In genomic region chr9:87446527-87446926, GRCh38 we compare ENCODE assay signal across 16 cellular contexts. TPM values are rescaled to one million over a fixed set of nuclear protein-coding genes. Genes with fewer than 3 reads are reported as not detected.
A peak's percentile ranks its signal among the peaks of the same experiment; 100 is the strongest.
DNase-seq lines count a peak whose midpoint lies in the region; ATAC-seq, FAIRE-seq and TF ChIP-seq lines count a peak whose summit lies in the region.
"Had no signal": no experiment of that assay in that cellular context is flagged by ENCODE, and none has a peak within 500 bp of the region (broad histone marks: within the 10 kb centered on the region; RNA-seq: fewer than 3 reads in every experiment).

No MANE protein-coding gene starts in this region.

- CTCF ChIA-PET in HepG2 (lab: Yijun Ruan, JAX; ENCODE audit: low intra/inter-chr PET ratio, low total read pairs) = no interaction called here
- CTCF ChIA-PET in K562 (lab: Yijun Ruan, JAX; ENCODE audit: low intra/inter-chr PET ratio) = no interaction called here

- H3K18ac ChIP-seq in mesenchymal stem cell (ENCODE audit: low read depth in 1 of 2, low read length in 2 of 2) (no peak overlapping the region), neuronal stem cell (ENCODE audit: low read length) (peak overlapping the region; percentile 5)

- peaks cover 3% of the 10 kb centered on the region for H3K27me3 Mint-ChIP-seq in activated naive CD8-positive, alpha-beta T cell treated with anti-CD3 and anti-CD28 coated beads, Interleukin-2, amount 50 U/mL, for 24 hours
- H3K27me3 Mint-ChIP-seq: CD4-positive, CD25-positive, alpha-beta regulatory T cell had no signal

- H3K79me2 ChIP-seq in HepG2 (ENCODE audit: insufficient read depth, low read length) (no peaks in the 10 kb centered on the region), K562 (ENCODE audit: control insufficient read depth, insufficient read depth, low read length) (no peaks in the 10 kb centered on the region)

- intact Hi-C loops in HepG2 (cut with micrococcal nuclease; ENCODE audit: unreplicated experiment) = no loop called here
- intact Hi-C loops in right lobe of liver (cut with DNase I) = no loop called here
- intact Hi-C loops in K562 (cut with micrococcal nuclease) = no loop called here
- intact Hi-C loops in upper lobe of right lung (cut with DNase I) = no loop called here

- H4K91ac ChIP-seq in mesenchymal stem cell (ENCODE audit: low read length) (no peak overlapping the region), neuronal stem cell (ENCODE audit: low read depth, low read length, poor library complexity) (no peak overlapping the region)

- no peak overlapping the region for H3K27ac ChIP-seq in HepG2 (ENCODE audit: extremely low read length, insufficient read depth, low read length)
- no peak overlapping the region for H3K27ac ChIP-seq in right lobe of liver
- H3K27ac ChIP-seq in K562 (ENCODE audit: extremely low read depth, low read depth, low read length) = no peak overlapping the region
- no peak overlapping the region for H3K27ac ChIP-seq in mesenchymal stem cell (ENCODE audit: low read length, poor library complexity, severe bottlenecking)
- no peak overlapping the region for H3K27ac ChIP-seq in neuronal stem cell (replicated peaks; ENCODE audit: low read length)
- H3K27ac ChIP-seq in upper lobe of right lung = no peak overlapping the region
- H3K27ac ChIP-seq: BLaER1 treated with 17β-estradiol and CSF1 and Interleukin-3, amounts not matched to agents 10 nM and 100 nM had no signal

- no peak for ATAC-seq in HepG2
- ATAC-seq in right lobe of liver = no peak
- no peak for ATAC-seq in K562
- ATAC-seq in activated naive CD8-positive, alpha-beta T cell treated with anti-CD3 and anti-CD28 coated beads, Interleukin-2, amount 50 U/mL, for 24 hours = no peak
- no peak for ATAC-seq in upper lobe of right lung

- H3K9me1 ChIP-seq in K562 (ENCODE audit: control insufficient read depth, insufficient read depth, low read length) = peaks cover 2% of the 10 kb centered on the region

- BruUV-seq in HepG2 (replicated peaks; lab: Mats Ljungman, UMichigan) = no TSS peak
- no TSS peak for BruUV-seq in K562 (replicated peaks; lab: Mats Ljungman, UMichigan)

- FAIRE-seq in HepG2 (lab: Jason Lieb, UNC) (no peak), K562 (lab: Jason Lieb, UNC) (no peak)
- FAIRE-seq: GM18507, H54 had no signal

- no peak overlapping the region for H3K14ac ChIP-seq in mesenchymal stem cell (ENCODE audit: low read length in 2 of 2)
- H3K14ac ChIP-seq in neuronal stem cell (ENCODE audit: low read length) = no peak overlapping the region

- H3K9me3 ChIP-seq in HepG2 (ENCODE audit: low read length) = no peaks in the 10 kb centered on the region
- H3K9me3 ChIP-seq in right lobe of liver = no peaks in the 10 kb centered on the region
- no peaks in the 10 kb centered on the region; the same call in 1 of the 2 replicates for H3K9me3 ChIP-seq in K562 (replicated peaks; ENCODE audit: control insufficient read depth, insufficient read depth, low read depth, low read length)
- no peaks in the 10 kb centered on the region for H3K9me3 ChIP-seq in mesenchymal stem cell (ENCODE audit: control insufficient read depth, low read length)
- no peaks in the 10 kb centered on the region for H3K9me3 ChIP-seq in neuronal stem cell (replicated peaks in 1 of 2; ENCODE audit: control insufficient read depth in 2 of 2, insufficient read depth in 1 of 2, low read depth in 1 of 2, low read length in 2 of 2)
- H3K9me3 ChIP-seq in upper lobe of right lung = no peaks in the 10 kb centered on the region

- H3K4me1 Mint-ChIP-seq in activated naive CD8-positive, alpha-beta T cell treated with anti-CD3 and anti-CD28 coated beads, Interleukin-2, amount 50 U/mL, for 24 hours = peaks cover 2% of the 10 kb centered on the region

- H3K4ac ChIP-seq in mesenchymal stem cell (ENCODE audit: low read depth in 1 of 2, low read length in 2 of 2) (no peak overlapping the region), neuronal stem cell (ENCODE audit: low read length) (no peak overlapping the region)

- no peak for TF ChIP-seq POLR2A in HepG2 (IDR thresholded peaks at IDR 0.05; ENCODE audit: insufficient read depth in 1 of 2, low read depth in 2 of 2, low read length in 2 of 2)
- TF ChIP-seq POLR2A in right lobe of liver (IDR thresholded peaks at IDR 0.05) = no peak
- no peak for TF ChIP-seq POLR2A in K562 (conservative IDR thresholded peaks at IDR 0.05)

- in situ Hi-C loops in HepG2 (cut with HindIII; ENCODE audit: extremely low pct_ligation_motif_present, low pct_unique_long_range_greater_than_20kb) (no loop called here), K562 (cut with MboI) (no loop called here)

- no peaks in the 10 kb centered on the region for H3K79me1 ChIP-seq in mesenchymal stem cell (replicated peaks; ENCODE audit: low read length, poor library complexity, severe bottlenecking)
- no peaks in the 10 kb centered on the region for H3K79me1 ChIP-seq in neuronal stem cell (ENCODE audit: low read depth, low read length)

- 0 out of 5 replicates have a peak, but pooled peaks cover 0 to under 1% of the 10 kb centered on the region in 2 experiments for H3K27me3 ChIP-seq in HepG2 (ENCODE audit: control insufficient read depth in 1 of 2, insufficient read depth in 2 of 2, low read length in 2 of 2)
- H3K27me3 ChIP-seq in right lobe of liver = no peaks in the 10 kb centered on the region
- no peaks in the 10 kb centered on the region for H3K27me3 ChIP-seq in K562 (ENCODE audit: control insufficient read depth in 2 of 2, insufficient read depth in 2 of 2, low read length in 2 of 2)
- no peaks in the 10 kb centered on the region for H3K27me3 ChIP-seq in mesenchymal stem cell (ENCODE audit: control insufficient read depth in 1 of 2, insufficient read depth in 1 of 2, low read length in 2 of 2)
- no peaks in the 10 kb centered on the region for H3K27me3 ChIP-seq in neuronal stem cell (ENCODE audit: control insufficient read depth in 3 of 3, insufficient read depth in 3 of 3, low read depth in 1 of 3, low read length in 3 of 3)
- H3K27me3 ChIP-seq in upper lobe of right lung = no peaks in the 10 kb centered on the region
- H3K27me3 ChIP-seq: BLaER1 treated with 17β-estradiol and CSF1 and Interleukin-3, amounts not matched to agents 10 nM and 100 nM had no signal

- H2BK5ac ChIP-seq in mesenchymal stem cell (ENCODE audit: low read depth, low read length, poor library complexity, severe bottlenecking) (no peak overlapping the region), neuronal stem cell (ENCODE audit: low read length) (no peak overlapping the region)

- no peak overlapping the region for H4K8ac ChIP-seq in mesenchymal stem cell (ENCODE audit: low read length)
- no peak overlapping the region for H4K8ac ChIP-seq in neuronal stem cell (ENCODE audit: low read depth, low read length)

- POLR2A ChIA-PET in HepG2 (lab: Yijun Ruan, JAX) = no interaction called here
- POLR2A ChIA-PET in K562 (lab: Yijun Ruan, JAX) = no interaction called here

- H2AFZ ChIP-seq in HepG2 (ENCODE audit: low read length) (no peak overlapping the region), K562 (ENCODE audit: low read depth, low read length) (0 out of 2 replicates have a peak overlapping the region, but pooled peaks have one; percentile 99), mesenchymal stem cell (ENCODE audit: low read depth, low read length) (peak overlapping the region; percentile 44), neuronal stem cell (ENCODE audit: low read length) (peak overlapping the region; percentile 79)

- no peak overlapping the region for H3K9ac ChIP-seq in HepG2 (ENCODE audit: insufficient read depth, low read depth, low read length)
- no peak overlapping the region for H3K9ac ChIP-seq in K562 (ENCODE audit: insufficient read depth in 1 of 2, low read depth in 2 of 2, low read length in 2 of 2)
- no peak overlapping the region for H3K9ac ChIP-seq in mesenchymal stem cell (ENCODE audit: low read length)
- no peak overlapping the region for H3K9ac ChIP-seq in neuronal stem cell (ENCODE audit: low read depth, low read length, poor library complexity)
- H3K9ac ChIP-seq: BLaER1 treated with 17β-estradiol and CSF1 and Interleukin-3, amounts not matched to agents 10 nM and 100 nM had no signal

- H3K4me2 ChIP-seq in HepG2 (ENCODE audit: low read depth, low read length) (no peak overlapping the region), K562 (ENCODE audit: insufficient read depth, low read length) (no peak overlapping the region), mesenchymal stem cell (ENCODE audit: low read length, poor library complexity, severe bottlenecking) (no peak overlapping the region), neuronal stem cell (ENCODE audit: insufficient read depth, low read length, poor library complexity, severe bottlenecking) (no peak overlapping the region)

- no peak overlapping the region for H3K4me3 ChIP-seq in HepG2 (replicated peaks in 1 of 3; ENCODE audit: insufficient read depth in 1 of 3, low read depth in 2 of 3, low read length in 3 of 3)
- H3K4me3 ChIP-seq in right lobe of liver = no peak overlapping the region
- no peak overlapping the region for H3K4me3 ChIP-seq in K562
- no peak overlapping the region for H3K4me3 ChIP-seq in mesenchymal stem cell (ENCODE audit: insufficient read depth in 1 of 2, low read depth in 1 of 2, low read length in 2 of 2)
- no peak overlapping the region for H3K4me3 ChIP-seq in neuronal stem cell (ENCODE audit: low read length in 2 of 2)
- H3K4me3 ChIP-seq in upper lobe of right lung = no peak overlapping the region
- H3K4me3 ChIP-seq: BLaER1 treated with 17β-estradiol and CSF1 and Interleukin-3, amounts not matched to agents 10 nM and 100 nM had no signal

- H3K23ac ChIP-seq in mesenchymal stem cell (ENCODE audit: low read length in 2 of 2) (no peak overlapping the region), neuronal stem cell (ENCODE audit: low read depth, low read length, poor library complexity) (no peak overlapping the region)

- DNase-seq in HepG2 (ENCODE audit: low spot score) (no peak), right lobe of liver (no peak), K562 (ENCODE audit: extremely low read depth in 1 of 4, low spot score in 3 of 4) (no peak), mesenchymal stem cell (no peak), neuronal stem cell (ENCODE audit: low spot score) (no peak), upper lobe of right lung (no peak), hypothalamus (lab: John Stamatoyannopoulos, UW) (no peak)
- no peak for DNase-seq in activated naive CD8-positive, alpha-beta T cell treated with anti-CD3 and anti-CD28 coated beads, Interleukin-2, amount 50 U/mL, for 24 hours
- DNase-seq: 8988T; AML-193; CD4-positive, CD25-positive, alpha-beta regulatory T cell; DMS53; GF-D8 had no signal

- H2BK120ac ChIP-seq in mesenchymal stem cell (ENCODE audit: low read depth, low read length) (no peak overlapping the region), neuronal stem cell (ENCODE audit: low read depth, low read length) (no peak overlapping the region)

- H3K9me3 Mint-ChIP-seq in activated naive CD8-positive, alpha-beta T cell treated with anti-CD3 and anti-CD28 coated beads, Interleukin-2, amount 50 U/mL, for 24 hours = peaks cover 6% of the 10 kb centered on the region

- no peaks in the 10 kb centered on the region for H3K36me3 Mint-ChIP-seq in activated naive CD8-positive, alpha-beta T cell treated with anti-CD3 and anti-CD28 coated beads, Interleukin-2, amount 50 U/mL, for 24 hours (ENCODE audit: low read depth)
- H3K36me3 Mint-ChIP-seq: CD4-positive, CD25-positive, alpha-beta regulatory T cell had no signal

- H3K36me3 ChIP-seq in HepG2 (replicated peaks in 1 of 2; ENCODE audit: control insufficient read depth in 1 of 2, insufficient read depth in 2 of 2, low read length in 2 of 2) = no peaks in the 10 kb centered on the region
- H3K36me3 ChIP-seq in right lobe of liver = no peaks in the 10 kb centered on the region
- no peaks in the 10 kb centered on the region for H3K36me3 ChIP-seq in K562 (ENCODE audit: control insufficient read depth, insufficient read depth, low read length)
- H3K36me3 ChIP-seq in mesenchymal stem cell (ENCODE audit: control insufficient read depth in 1 of 2, insufficient read depth in 2 of 2, low read depth in 1 of 2, low read length in 2 of 2) = no peaks in the 10 kb centered on the region
- no peaks in the 10 kb centered on the region for H3K36me3 ChIP-seq in neuronal stem cell (replicated peaks in 1 of 2; ENCODE audit: control insufficient read depth in 2 of 2, insufficient read depth in 2 of 2, low read length in 2 of 2)
- no peaks in the 10 kb centered on the region for H3K36me3 ChIP-seq in upper lobe of right lung
- H3K36me3 ChIP-seq: BLaER1 treated with 17β-estradiol and CSF1 and Interleukin-3, amounts not matched to agents 10 nM and 100 nM had no signal

- H3K4me3 Mint-ChIP-seq in activated naive CD8-positive, alpha-beta T cell treated with anti-CD3 and anti-CD28 coated beads, Interleukin-2, amount 50 U/mL, for 24 hours = no peak overlapping the region
- H3K4me3 Mint-ChIP-seq: CD4-positive, CD25-positive, alpha-beta regulatory T cell had no signal

- H2BK15ac ChIP-seq in mesenchymal stem cell (ENCODE audit: low read depth, poor library complexity, severe bottlenecking) (no peak overlapping the region), neuronal stem cell (ENCODE audit: low read length) (no peak overlapping the region)

- H3K4me1 ChIP-seq in HepG2 (ENCODE audit: insufficient read depth, low read length) (peaks cover 7% of the 10 kb centered on the region; the same call in 1 of the 2 replicates), right lobe of liver (no peaks in the 10 kb centered on the region), K562 (replicated peaks in 1 of 2; ENCODE audit: control insufficient read depth in 2 of 2, insufficient read depth in 2 of 2, low read length in 2 of 2) (peaks cover 0 to 10% of the 10 kb centered on the region in 2 experiments; a peak in 2 of 5 replicates), mesenchymal stem cell (ENCODE audit: control insufficient read depth, insufficient read depth, low read depth, low read length) (no peaks in the 10 kb centered on the region), neuronal stem cell (ENCODE audit: control insufficient read depth in 2 of 2, insufficient read depth in 1 of 2, low read depth in 1 of 2, low read length in 2 of 2) (peaks cover 0 to 2% of the 10 kb centered on the region in 2 donors), upper lobe of right lung (no peaks in the 10 kb centered on the region)

- TF ChIP-seq RAD21 in HepG2 (CRISPR knock-in tag; IDR thresholded peaks at IDR 0.05) (no peak), K562 (CRISPR knock-in tag; conservative IDR thresholded peaks at IDR 0.05 in 1 of 2, IDR thresholded peaks at IDR 0.05 in 1 of 2) (no peak)

- no peak overlapping the region for H3K27ac Mint-ChIP-seq in activated naive CD8-positive, alpha-beta T cell treated with anti-CD3 and anti-CD28 coated beads, Interleukin-2, amount 50 U/mL, for 24 hours

- no peaks in the 10 kb centered on the region for H4K20me1 ChIP-seq in HepG2 (ENCODE audit: insufficient read depth, low read length)
- no peaks in the 10 kb centered on the region for H4K20me1 ChIP-seq in K562 (replicated peaks; ENCODE audit: control insufficient read depth, insufficient read depth, low read length)
- H4K20me1 ChIP-seq: BLaER1 treated with 17β-estradiol and CSF1 and Interleukin-3, amounts not matched to agents 10 nM and 100 nM had no signal

- H2BK12ac ChIP-seq in mesenchymal stem cell (ENCODE audit: low read length in 2 of 2) (no peak overlapping the region), neuronal stem cell (ENCODE audit: low read length) (no peak overlapping the region)

- no peak overlapping the region for H2AK5ac ChIP-seq in mesenchymal stem cell (ENCODE audit: low read length, severe bottlenecking)
- H2AK5ac ChIP-seq in neuronal stem cell (ENCODE audit: low read depth, low read length) = no peak overlapping the region

- TF ChIP-seq CTCF in HepG2 (CRISPR knock-in tag; IDR thresholded peaks at IDR 0.05) (no peak), right lobe of liver (IDR thresholded peaks at IDR 0.05) (no peak), K562 (IDR thresholded peaks at IDR 0.05 in 2 of 3, conservative IDR thresholded peaks at IDR 0.05 in 1 of 3; ENCODE audit: insufficient read depth in 2 of 3, low read depth in 1 of 3, low read length in 3 of 3) (no peak), upper lobe of right lung (IDR thresholded peaks at IDR 0.05) (no peak)

- WGBS in HepG2 (ENCODE audit: low lambda C conversion rate) = 26% methylated on average over 4 of the region's 4 CpGs
- WGBS in right lobe of liver (ENCODE audit: insufficient coverage, low coverage, low lambda C conversion rate, missing lambda C conversion rate) = 87% methylated on average over 4 of the region's 4 CpGs
- WGBS in K562 (ENCODE audit: insufficient coverage, low coverage, missing lambda C conversion rate) = 70% methylated on average over 4 of the region's 4 CpGs
- WGBS in mesenchymal stem cell = 93% methylated on average over 4 of the region's 4 CpGs
- WGBS in neuronal stem cell (ENCODE audit: extremely low coverage in 2 of 2, insufficient read length in 2 of 2, insufficient replicate concordance in 1 of 2), 2 donors = no CpG with 5 or more reads among the region's 4 CpGs

- TF ChIP-seq EP300 in HepG2 (IDR thresholded peaks at IDR 0.05; ENCODE audit: low read depth in 2 of 2, low read length in 2 of 2) (no peak), HepG2 (CRISPR knock-in tag; IDR thresholded peaks at IDR 0.05; ENCODE audit: borderline replicate concordance) (no peak), K562 (IDR thresholded peaks at IDR 0.05; ENCODE audit: low read length) (no peak)

RNA-seq across cellular contexts. Expression of gene DAPK1, which starts 51.1 kb away (rescaled TPM):
- 34.0 and 35.9 TPM in 2 replicates for total RNA-seq in HepG2 (2016; rRNA removed; fragmentation: Illumina TruSeq; extraction: Trizol)
- 9.8 and 10.3 TPM in 2 replicates for total RNA-seq in HepG2 (2016; cell fraction: cytosol; rRNA removed; fragmentation: Illumina TruSeq; extraction: Trizol; ENCODE audit: low read depth)
- total RNA-seq in HepG2 (2016; cell fraction: insoluble cytoplasmic fraction; rRNA removed; fragmentation: Illumina TruSeq; extraction: Trizol) = 31.5 and 34.0 TPM in 2 replicates
- total RNA-seq in HepG2 (2016; cell fraction: membrane; rRNA removed; fragmentation: Illumina TruSeq; extraction: Trizol) = 20.5 and 22.7 TPM in 2 replicates
- 55.4 and 57.3 TPM in 2 replicates for total RNA-seq in HepG2 (2016; cell fraction: nucleus; rRNA removed; fragmentation: Illumina TruSeq; extraction: Trizol)
- polyA plus RNA-seq in HepG2 (2011; rRNA removed) = 29.7 and 35.7 TPM in 2 replicates
- 13.7 and 17.4 TPM in 2 replicates for polyA plus RNA-seq in HepG2 (2011; cell fraction: cytosol; rRNA removed)
- 118 and 123 TPM in 2 replicates for polyA plus RNA-seq in HepG2 (2011; cell fraction: nucleus; rRNA removed)
- 22.5 and 22.9 TPM in 2 replicates for polyA plus RNA-seq in HepG2 (2012)
- 2.1 and 3.1 TPM in 2 replicates for polyA plus RNA-seq in HepG2 (2016; cell fraction: cytosol; fragmentation: Illumina TruSeq; extraction: Trizol; ENCODE audit: low read depth)
- 22.5 and 24.6 TPM in 2 replicates for polyA plus RNA-seq in HepG2 (2016; cell fraction: insoluble cytoplasmic fraction; fragmentation: Illumina TruSeq; extraction: Trizol; ENCODE audit: low read depth)
- polyA plus RNA-seq in HepG2 (2016; cell fraction: membrane; fragmentation: Illumina TruSeq; extraction: Trizol; ENCODE audit: low read depth) = 6.5 and 7.3 TPM in 2 replicates
- polyA plus RNA-seq in HepG2 (2016; cell fraction: nucleus; fragmentation: Illumina TruSeq; extraction: Trizol; ENCODE audit: insufficient read depth, low read depth) = 54.2 and 58.8 TPM in 2 replicates
- 25.2 and 80.2 TPM in 2 replicates for polyA minus RNA-seq in HepG2 (2011; rRNA and poly(A)+ RNA removed; ENCODE audit: low replicate concordance)
- 15.7 and 16.1 TPM in 2 replicates for polyA minus RNA-seq in HepG2 (2011; cell fraction: cytosol; rRNA and poly(A)+ RNA removed)
- polyA minus RNA-seq in HepG2 (2011; cell fraction: nucleus; rRNA and poly(A)+ RNA removed) = 128 and 136 TPM in 2 replicates
- 10 to 100 TPM; 17.4 to 55.0 (median 33.9) TPM for total RNA-seq in right lobe of liver
- 163 and 217 TPM in 2 replicates for total RNA-seq in K562 (2011; cell fraction: chromatin; rRNA removed; ENCODE audit: low replicate concordance)
- total RNA-seq in K562 (2011; cell fraction: nucleolus; rRNA removed) = 76.1 and 78.2 TPM in 2 replicates
- total RNA-seq in K562 (2011; cell fraction: nucleoplasm; rRNA removed) = 82.8 and 97.2 TPM in 2 replicates
- total RNA-seq in K562 (2014; rRNA removed) = 13.3 and 16.5 TPM in 2 replicates
- 11.7 and 13.4 TPM in 2 replicates for total RNA-seq in K562 (2014; rRNA removed; fragmentation: Illumina TruSeq; extraction: Trizol)
- 13.8 and 18.3 TPM in 2 replicates for total RNA-seq in K562 (2015; rRNA removed; fragmentation: Illumina TruSeq; extraction: Trizol)
- 24.4 and 27.5 TPM in 2 replicates for total RNA-seq in K562 (2021)
- 26.4 and 28.2 TPM in 2 replicates for polyA plus RNA-seq in K562 (2011; rRNA removed)
- polyA plus RNA-seq in K562 (2011; cell fraction: cytosol; rRNA removed) = 15.2 and 15.5 TPM in 2 replicates
- 89.0 and 97.1 TPM in 2 replicates for polyA plus RNA-seq in K562 (2011; cell fraction: nucleus; rRNA removed)
- polyA plus RNA-seq in K562 (2012) = 19.8 and 27.2 TPM in 2 replicates
- 15.8 and 16.5 TPM in 2 replicates for polyA plus RNA-seq in K562 (2014; fragmentation: Illumina TruSeq; extraction: Trizol)
- 1 to 10 TPM; 1.7 to 2.3 TPM for polyA plus RNA-seq in K562 (2014; fragmentation: Nextera tagmentation; extraction: Ambion mirVana)
- polyA plus RNA-seq in K562 (2014; rRNA removed) = 14.3 and 17.9 TPM in 2 replicates
- 53.9 and 65.5 TPM in 2 replicates for polyA minus RNA-seq in K562 (2011; rRNA and poly(A)+ RNA removed)
- polyA minus RNA-seq in K562 (2011; cell fraction: cytosol; rRNA and poly(A)+ RNA removed) = 19.3 and 20.4 TPM in 2 replicates
- polyA minus RNA-seq in K562 (2011; cell fraction: nucleus; rRNA and poly(A)+ RNA removed) = 82.0 and 106 TPM in 2 replicates
- 3.1 TPM for polyA plus RNA-seq in mesenchymal stem cell (2013, experiment 1 of 2)
- 3.0 TPM for polyA plus RNA-seq in mesenchymal stem cell (2013, experiment 2 of 2)
- 19.4 TPM for polyA plus RNA-seq in neuronal stem cell (2013, experiment 1 of 2)
- 18.9 TPM for polyA plus RNA-seq in neuronal stem cell (2013, experiment 2 of 2)
- 168 TPM for total RNA-seq in upper lobe of right lung

Comparison
In these comparisons a context has a peak if more than half of its experiments do, and no peak if none do; other contexts are left out.
1. Of the 241 proteins assayed by ChIP-seq in both HepG2 and K562: peak only in HepG2: MAFK; only in K562: none; in both: none; in neither: 240.